ENCODE assay signal across 1 cellular context in genomic region chr1:27102707-27103468, GRCh38.
TF ChIP-seq lines count a peak whose summit lies in the region.

No MANE protein-coding gene starts in this region.

TF ChIP-seq in HepG2, 621 proteins besides CTCF, POLR2A, EP300 and RAD21 (continued from another document):
- no peak for TF ChIP-seq PAWR (CRISPR knock-in tag; IDR thresholded peaks at IDR 0.05; ENCODE audit: borderline replicate concordance)
- no peak for TF ChIP-seq MLXIP (CRISPR knock-in tag; IDR thresholded peaks at IDR 0.05; ENCODE audit: borderline replicate concordance)
- TF ChIP-seq ZNF687 (CRISPR knock-in tag; IDR thresholded peaks at IDR 0.05): peak; percentile 40
- TF ChIP-seq MAZ (IDR thresholded peaks at IDR 0.05; ENCODE audit: borderline replicate concordance, low read depth, low read length): no peak
- 0 out of 2 replicates have a peak, but pooled peaks have one; percentile 31 for TF ChIP-seq MAZ (CRISPR knock-in tag; IDR thresholded peaks at IDR 0.05; ENCODE audit: low read depth)
- no peak for TF ChIP-seq ZNF75D (CRISPR knock-in tag; IDR thresholded peaks at IDR 0.05; ENCODE audit: borderline replicate concordance)
- TF ChIP-seq KDM2A (CRISPR knock-in tag; IDR thresholded peaks at IDR 0.05; ENCODE audit: borderline replicate concordance, low read depth): peak; percentile 51; the same call in 1 of the 2 replicates
- peak; percentile 14; the same call in 1 of the 2 replicates for TF ChIP-seq ZMYM4 (CRISPR knock-in tag; IDR thresholded peaks at IDR 0.05)
- TF ChIP-seq YEATS2 (CRISPR knock-in tag; IDR thresholded peaks at IDR 0.05; ENCODE audit: borderline replicate concordance): 0 out of 2 replicates have a peak, but pooled peaks have one; percentile 39
- TF ChIP-seq SOX6 (IDR thresholded peaks at IDR 0.05): no peak
- TF ChIP-seq SOX6 (CRISPR knock-in tag; IDR thresholded peaks at IDR 0.05): 0 out of 2 replicates have a peak, but pooled peaks have one; percentile 11
- TF ChIP-seq SMC3 (IDR thresholded peaks at IDR 0.05; ENCODE audit: low read length): peak; percentile 53
- TF ChIP-seq ELF3 (CRISPR knock-in tag; IDR thresholded peaks at IDR 0.05): 0 out of 2 replicates have a peak, but pooled peaks have one; percentile 22
- peak; percentile 50 for TF ChIP-seq TAF15 (IDR thresholded peaks at IDR 0.05; ENCODE audit: low read depth, low read length, poor library complexity, severe bottlenecking)
- 0 out of 2 replicates have a peak, but pooled peaks have one; percentile 39 for TF ChIP-seq SP4 (CRISPR knock-in tag; IDR thresholded peaks at IDR 0.05)
- no peak for TF ChIP-seq REST (IDR thresholded peaks at IDR 0.05; ENCODE audit: borderline replicate concordance in 1 of 2, low read depth in 1 of 2, low read length in 2 of 2)
- TF ChIP-seq ZNF276 (CRISPR knock-in tag; IDR thresholded peaks at IDR 0.05; ENCODE audit: low read depth): peak; percentile 65; the same call in 1 of the 2 replicates
- 0 out of 2 replicates have a peak, but pooled peaks have one; percentile 16 for TF ChIP-seq ZNF776 (CRISPR knock-in tag; IDR thresholded peaks at IDR 0.05)
- peak; percentile 38 for TF ChIP-seq XRCC5 (optimal IDR thresholded peaks at IDR 0.05; ENCODE audit: low read length)
- no peak for TF ChIP-seq NFYC (CRISPR knock-in tag; IDR thresholded peaks at IDR 0.05)
- TF ChIP-seq ZNF691 (CRISPR knock-in tag; IDR thresholded peaks at IDR 0.05; ENCODE audit: borderline replicate concordance, low read depth): peak; percentile 78; the same call in 1 of the 2 replicates
- TF ChIP-seq MXD3 (CRISPR knock-in tag; IDR thresholded peaks at IDR 0.05): 0 out of 2 replicates have a peak, but pooled peaks have one; percentile 28
- 0 out of 2 replicates have a peak, but pooled peaks have one; percentile 40 for TF ChIP-seq ATF5 (CRISPR knock-in tag; IDR thresholded peaks at IDR 0.05; ENCODE audit: low read depth)
- no peak for TF ChIP-seq ZFP62 (CRISPR knock-in tag; IDR thresholded peaks at IDR 0.05)
- TF ChIP-seq FOXC1 (CRISPR knock-in tag; IDR thresholded peaks at IDR 0.05; ENCODE audit: borderline replicate concordance): 0 out of 2 replicates have a peak, but pooled peaks have one; percentile 42
- 0 out of 2 replicates have a peak, but pooled peaks have one; percentile 50 for TF ChIP-seq ERF (CRISPR knock-in tag; IDR thresholded peaks at IDR 0.05)
- no peak for TF ChIP-seq HOMEZ (CRISPR knock-in tag; IDR thresholded peaks at IDR 0.05; ENCODE audit: low read depth)
- peak; percentile 37; the same call in 1 of the 2 replicates for TF ChIP-seq ZNF788 (CRISPR knock-in tag; IDR thresholded peaks at IDR 0.05; ENCODE audit: borderline replicate concordance)
- 0 out of 2 replicates have a peak, but pooled peaks have one; percentile 33 for TF ChIP-seq PCBP1 (IDR thresholded peaks at IDR 0.05; ENCODE audit: borderline replicate concordance, low read depth, low read length)
